Comparison of ENCODE assay signal across 9 cellular contexts in the genomic region with DNA sequence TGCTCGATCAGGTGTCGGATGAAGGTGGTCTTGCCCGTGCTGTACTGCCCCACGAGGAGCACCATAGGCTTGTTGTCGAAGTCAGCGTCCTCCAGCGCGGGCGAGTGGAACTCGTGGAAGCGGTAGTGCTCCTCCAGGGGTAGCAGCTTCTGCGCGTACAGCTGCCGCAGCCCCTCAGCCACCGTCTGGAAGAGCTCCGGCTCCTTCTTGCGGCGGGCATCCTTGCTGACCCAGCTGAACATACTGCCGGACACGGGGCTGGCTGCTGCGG. TPM values are rescaled to one million over a fixed set of nuclear protein-coding genes. Genes with fewer than 3 reads are reported as not detected.
DNase-seq lines count a peak whose midpoint lies in the region; TF ChIP-seq lines count a peak whose summit lies in the region.
"Had no signal": no experiment of that assay in that cellular context is flagged by ENCODE, and none has a peak within 500 bp of the region (broad histone marks: within the 10 kb centered on the region; RNA-seq: fewer than 3 reads in every experiment).

No MANE protein-coding gene starts in this region.

- H3K36me3 ChIP-seq in HUES6 (ENCODE audit: control insufficient read depth, insufficient read depth, low read length) (peaks cover 8% of the 10 kb centered on the region), liver (ENCODE audit: control insufficient read depth in 4 of 4, insufficient read depth in 3 of 4, low read depth in 1 of 4, low read length in 3 of 4) (no peaks in the 10 kb centered on the region), tibial nerve (peaks cover 0 to 6% (median 0%) of the 10 kb centered on the region in 3 donors)

- no peak for TF ChIP-seq RAD21 in liver (IDR thresholded peaks at IDR 0.05)

- H3K4me3 ChIP-seq in GM12865 (ENCODE audit: low read depth, low read length) (peak overlapping the region; percentile 86), HUES6 (ENCODE audit: low read depth, low read length) (peak overlapping the region; percentile 100), liver (ENCODE audit: low read depth in 1 of 3, low read length in 3 of 3) (peak overlapping the region; percentile 82 to 96 (median 84)), tibial nerve (peak overlapping the region; percentile 67 to 99 (median 80))

- peaks cover 65% of the 10 kb centered on the region for H3K4me1 Mint-ChIP-seq in brain

- H3K9me3 ChIP-seq in HUES6 (ENCODE audit: control insufficient read depth, insufficient read depth, low read depth, low read length) (no peaks in the 10 kb centered on the region), liver (ENCODE audit: control insufficient read depth in 4 of 4, low read length in 3 of 4) (no peaks in the 10 kb centered on the region), tibial nerve (no peaks in the 10 kb centered on the region)

- H3K27ac ChIP-seq in HUES6 (ENCODE audit: low read depth, low read length) (no peak overlapping the region), liver (ENCODE audit: low read depth in 1 of 2, low read length in 2 of 2) (peak overlapping the region; percentile 72 to 77), tibial nerve (peak overlapping the region; percentile 44 to 98 (median 91))

- under 1% methylated on average over 21 of the region's 21 CpGs for WGBS in liver
- WGBS in tibial nerve, 2 donors, result 2% methylated on average over 16 of the region's 21 CpGs; no CpG with 5 or more reads in 1 of the 2 donors

- H3K4me1 ChIP-seq in HUES6 (ENCODE audit: control insufficient read depth, insufficient read depth, low read length) (peaks cover 23% of the 10 kb centered on the region), liver (ENCODE audit: control insufficient read depth in 4 of 4, insufficient read depth in 4 of 4, low read length in 3 of 4) (peaks cover 14 to 64% (median 54%) of the 10 kb centered on the region in 4 donors), tibial nerve (peaks cover 3 to 80% (median 62%) of the 10 kb centered on the region in 4 donors)

- DNase-seq in GM12865 (ENCODE audit: low read depth) (no peak), tibial nerve (ENCODE audit: low spot score in 2 of 2) (no peak), EL (no peak), HK-2 (ENCODE audit: unreplicated experiment) (no peak), NAMALWA (ENCODE audit: low spot score) (no peak)

- no peak for TF ChIP-seq POLR2A in tibial nerve (IDR thresholded peaks at IDR 0.05)

- H3K27me3 Mint-ChIP-seq in brain, result peaks cover 15% of the 10 kb centered on the region

- H3K27me3 ChIP-seq in HUES6 (ENCODE audit: control insufficient read depth, insufficient read depth, low read length) (no peaks in the 10 kb centered on the region), liver (ENCODE audit: control insufficient read depth in 4 of 4, insufficient read depth in 4 of 4, low read length in 3 of 4) (no peaks in the 10 kb centered on the region), tibial nerve (no peaks in the 10 kb centered on the region)

- H3K9me3 Mint-ChIP-seq in brain, result no peaks in the 10 kb centered on the region

- peak overlapping the region in 4 of 5 experiments; percentile 81 to 97 (median 84) for H3K27ac Mint-ChIP-seq in brain

- TF ChIP-seq CTCF in GM12865 (IDR thresholded peaks at IDR 0.05; ENCODE audit: insufficient read depth, low read depth, low read length, missing control alignments), result no peak
- TF ChIP-seq CTCF in brain (conservative IDR thresholded peaks at IDR 0.05), result no peak
- no peak for TF ChIP-seq CTCF in liver (IDR thresholded peaks at IDR 0.05; ENCODE audit: low read depth, low read length, missing input control)
- TF ChIP-seq CTCF in tibial nerve (IDR thresholded peaks at IDR 0.05), result no peak

- peaks cover 19% of the 10 kb centered on the region for H3K36me3 Mint-ChIP-seq in brain

- no peak for TF ChIP-seq EP300 in tibial nerve (IDR thresholded peaks at IDR 0.05)

- peak overlapping the region; percentile 96 to 99 (median 98) for H3K4me3 Mint-ChIP-seq in brain

- H3K9ac ChIP-seq in HUES6 (ENCODE audit: low read length), result peak overlapping the region; percentile 89
- peak overlapping the region; percentile 67 to 88 for H3K9ac ChIP-seq in liver (ENCODE audit: low read depth in 1 of 2, low read length in 2 of 2)

TF ChIP-seq in liver, 16 proteins besides CTCF, POLR2A, EP300 and RAD21:
- TF ChIP-seq NR2F2 (IDR thresholded peaks at IDR 0.05), result no peak
- no peak for TF ChIP-seq HNF4A (conservative IDR thresholded peaks at IDR 0.05)
- TF ChIP-seq, protein P1, sequence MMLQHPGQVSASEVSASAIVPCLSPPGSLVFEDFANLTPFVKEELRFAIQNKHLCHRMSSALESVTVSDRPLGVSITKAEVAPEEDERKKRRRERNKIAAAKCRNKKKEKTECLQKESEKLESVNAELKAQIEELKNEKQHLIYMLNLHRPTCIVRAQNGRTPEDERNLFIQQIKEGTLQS (IDR thresholded peaks at IDR 0.05), result no peak
- TF ChIP-seq, protein P2, sequence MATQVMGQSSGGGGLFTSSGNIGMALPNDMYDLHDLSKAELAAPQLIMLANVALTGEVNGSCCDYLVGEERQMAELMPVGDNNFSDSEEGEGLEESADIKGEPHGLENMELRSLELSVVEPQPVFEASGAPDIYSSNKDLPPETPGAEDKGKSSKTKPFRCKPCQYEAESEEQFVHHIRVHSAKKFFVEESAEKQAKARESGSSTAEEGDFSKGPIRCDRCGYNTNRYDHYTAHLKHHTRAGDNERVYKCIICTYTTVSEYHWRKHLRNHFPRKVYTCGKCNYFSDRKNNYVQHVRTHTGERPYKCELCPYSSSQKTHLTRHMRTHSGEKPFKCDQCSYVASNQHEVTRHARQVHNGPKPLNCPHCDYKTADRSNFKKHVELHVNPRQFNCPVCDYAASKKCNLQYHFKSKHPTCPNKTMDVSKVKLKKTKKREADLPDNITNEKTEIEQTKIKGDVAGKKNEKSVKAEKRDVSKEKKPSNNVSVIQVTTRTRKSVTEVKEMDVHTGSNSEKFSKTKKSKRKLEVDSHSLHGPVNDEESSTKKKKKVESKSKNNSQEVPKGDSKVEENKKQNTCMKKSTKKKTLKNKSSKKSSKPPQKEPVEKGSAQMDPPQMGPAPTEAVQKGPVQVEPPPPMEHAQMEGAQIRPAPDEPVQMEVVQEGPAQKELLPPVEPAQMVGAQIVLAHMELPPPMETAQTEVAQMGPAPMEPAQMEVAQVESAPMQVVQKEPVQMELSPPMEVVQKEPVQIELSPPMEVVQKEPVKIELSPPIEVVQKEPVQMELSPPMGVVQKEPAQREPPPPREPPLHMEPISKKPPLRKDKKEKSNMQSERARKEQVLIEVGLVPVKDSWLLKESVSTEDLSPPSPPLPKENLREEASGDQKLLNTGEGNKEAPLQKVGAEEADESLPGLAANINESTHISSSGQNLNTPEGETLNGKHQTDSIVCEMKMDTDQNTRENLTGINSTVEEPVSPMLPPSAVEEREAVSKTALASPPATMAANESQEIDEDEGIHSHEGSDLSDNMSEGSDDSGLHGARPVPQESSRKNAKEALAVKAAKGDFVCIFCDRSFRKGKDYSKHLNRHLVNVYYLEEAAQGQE (IDR thresholded peaks at IDR 0.05), result no peak
- TF ChIP-seq FOXA1 (IDR thresholded peaks at IDR 0.05), result no peak
- TF ChIP-seq YY1 (IDR thresholded peaks at IDR 0.05), result no peak
- TF ChIP-seq RXRA (IDR thresholded peaks at IDR 0.05), result no peak
- TF ChIP-seq SP1 (IDR thresholded peaks at IDR 0.05), result no peak
- TF ChIP-seq, protein P3, sequence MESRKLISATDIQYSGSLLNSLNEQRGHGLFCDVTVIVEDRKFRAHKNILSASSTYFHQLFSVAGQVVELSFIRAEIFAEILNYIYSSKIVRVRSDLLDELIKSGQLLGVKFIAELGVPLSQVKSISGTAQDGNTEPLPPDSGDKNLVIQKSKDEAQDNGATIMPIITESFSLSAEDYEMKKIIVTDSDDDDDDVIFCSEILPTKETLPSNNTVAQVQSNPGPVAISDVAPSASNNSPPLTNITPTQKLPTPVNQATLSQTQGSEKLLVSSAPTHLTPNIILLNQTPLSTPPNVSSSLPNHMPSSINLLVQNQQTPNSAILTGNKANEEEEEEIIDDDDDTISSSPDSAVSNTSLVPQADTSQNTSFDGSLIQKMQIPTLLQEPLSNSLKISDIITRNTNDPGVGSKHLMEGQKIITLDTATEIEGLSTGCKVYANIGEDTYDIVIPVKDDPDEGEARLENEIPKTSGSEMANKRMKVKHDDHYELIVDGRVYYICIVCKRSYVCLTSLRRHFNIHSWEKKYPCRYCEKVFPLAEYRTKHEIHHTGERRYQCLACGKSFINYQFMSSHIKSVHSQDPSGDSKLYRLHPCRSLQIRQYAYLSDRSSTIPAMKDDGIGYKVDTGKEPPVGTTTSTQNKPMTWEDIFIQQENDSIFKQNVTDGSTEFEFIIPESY (IDR thresholded peaks at IDR 0.05), result no peak
- TF ChIP-seq, protein P4, sequence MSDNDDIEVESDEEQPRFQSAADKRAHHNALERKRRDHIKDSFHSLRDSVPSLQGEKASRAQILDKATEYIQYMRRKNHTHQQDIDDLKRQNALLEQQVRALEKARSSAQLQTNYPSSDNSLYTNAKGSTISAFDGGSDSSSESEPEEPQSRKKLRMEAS (IDR thresholded peaks at IDR 0.05), result no peak
- no peak for TF ChIP-seq FOXA2 (IDR thresholded peaks at IDR 0.05)

RNA-seq across cellular contexts. Expression of a gene that starts 0.3 kb away (rescaled TPM):
- polyA plus RNA-seq in brain (ENCODE audit: insufficient read depth, low read depth, low replicate concordance), result 43.9 TPM
- 10 to 100 TPM; 27.3 to 36.4 TPM for total RNA-seq in liver
- polyA plus RNA-seq in liver, result 10 to 100 TPM in 1 of 2 donors, 1 to 10 TPM in 1; 8.3 to 11.1 TPM
- total RNA-seq in tibial nerve, result 10 to 100 TPM; 35.2 to 93.9 (median 42.6) TPM

RNA-seq across cellular contexts. Expression of a gene that starts 33.7 kb away (rescaled TPM):
- polyA plus RNA-seq in brain (ENCODE audit: insufficient read depth, low read depth, low replicate concordance) (9.5 TPM), liver (under 1 TPM; 0.18 to 0.40 TPM)
- total RNA-seq in liver (1 to 10 TPM in 1 of 2 donors, under 1 TPM in 1; 0.75 to 1.2 TPM), tibial nerve (under 1 TPM in 3 of 4 donors, not detected in 1; under 0.01 to 0.30 (median 0.21) TPM)
- total RNA-seq: RPMI7951 had no signal

RNA-seq across cellular contexts. Expression of a gene that starts 38.9 kb away (rescaled TPM):
- polyA plus RNA-seq in brain (ENCODE audit: insufficient read depth, low read depth, low replicate concordance) (20.4 TPM), liver (10 to 100 TPM; 15.6 to 34.1 TPM)
- total RNA-seq in liver (10 to 100 TPM; 18.3 to 27.8 TPM), tibial nerve (10 to 100 TPM; 33.0 to 93.6 (median 45.8) TPM)

RNA-seq across cellular contexts. Expression of a gene that starts 46.3 kb away (rescaled TPM):
- 58.2 TPM for polyA plus RNA-seq in brain (ENCODE audit: insufficient read depth, low read depth, low replicate concordance)
- total RNA-seq in liver, result 1 to 10 TPM; 5.3 to 6.6 TPM
- polyA plus RNA-seq in liver, result 1 to 10 TPM; 2.9 to 4.9 TPM
- total RNA-seq in tibial nerve, result 10 to 100 TPM; 10.7 to 21.4 (median 20.2) TPM

RNA-seq across cellular contexts. Expression of a gene that starts 57.5 kb away (rescaled TPM):
- polyA plus RNA-seq in brain (ENCODE audit: insufficient read depth, low read depth, low replicate concordance) (not detected), liver (not detected)
- total RNA-seq in liver (not detected), tibial nerve (not detected)
- total RNA-seq: RPMI7951 had no signal
